In the genomic region with DNA sequence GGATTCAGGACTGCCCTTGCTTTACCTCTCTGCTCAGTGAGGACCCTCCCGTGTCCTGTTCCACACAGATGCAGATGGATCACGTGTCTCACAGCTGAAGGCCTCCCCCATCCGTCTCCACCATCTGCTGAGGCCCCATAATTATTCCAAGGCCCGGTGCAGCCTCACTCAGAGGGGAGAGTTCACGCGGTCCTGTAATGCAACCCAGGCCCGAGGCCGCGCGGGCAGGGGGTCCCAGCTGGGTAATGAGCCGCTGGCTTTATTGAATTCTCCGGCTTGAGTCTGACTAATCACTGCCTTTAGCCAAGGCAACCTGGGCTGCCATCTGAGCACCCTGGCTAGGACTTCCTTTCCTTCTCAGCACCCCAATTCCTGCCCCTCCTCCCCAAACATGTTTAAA, we compare ENCODE assay signal across 20 cellular contexts. TPM values are rescaled to one million over a fixed set of nuclear protein-coding genes. Genes with fewer than 3 reads are reported as not detected.
DNase-seq lines count a peak whose midpoint lies in the region; ATAC-seq and TF ChIP-seq lines count a peak whose summit lies in the region.
"Had no signal": no experiment of that assay in that cellular context is flagged by ENCODE, and none has a peak within 500 bp of the region (broad histone marks: within the 10 kb centered on the region; RNA-seq: fewer than 3 reads in every experiment).

No MANE protein-coding gene starts in this region.

- no peak overlapping the region for H2BK15ac ChIP-seq in IMR-90 (ENCODE audit: low read depth, low read length)

- H3K14ac ChIP-seq in IMR-90 (replicated peaks; ENCODE audit: low read depth, low read length), result no peak overlapping the region

- H3K36me3 ChIP-seq in IMR-90 (ENCODE audit: control insufficient read depth, insufficient read depth, low read length) (no peaks in the 10 kb centered on the region), sigmoid colon (no peaks in the 10 kb centered on the region), tibial nerve (no peaks in the 10 kb centered on the region)

- H3K56ac ChIP-seq in IMR-90 (ENCODE audit: extremely low read depth, insufficient read depth, low read length), result no peak overlapping the region

- no peaks in the 10 kb centered on the region for H3K9me1 ChIP-seq in IMR-90 (ENCODE audit: insufficient read depth, low read length)

- no peaks in the 10 kb centered on the region for H3K79me1 ChIP-seq in IMR-90 (ENCODE audit: low read depth in 1 of 2, low read length in 2 of 2)

- dilution Hi-C loops in IMR-90 (cut with HindIII; ENCODE audit: low sequenced_read_pairs, unreplicated experiment), result no loop called here

- H3K4me3 ChIP-seq in IMR-90 (ENCODE audit: insufficient read depth, low read depth, low read length), result no peak overlapping the region
- H3K4me3 ChIP-seq in sigmoid colon, result no peak overlapping the region
- no peak overlapping the region for H3K4me3 ChIP-seq in tibial nerve

- H3K18ac ChIP-seq in IMR-90 (ENCODE audit: low read depth, low read length), result no peak overlapping the region

- H2BK120ac ChIP-seq in IMR-90 (ENCODE audit: low read depth, low read length), result no peak overlapping the region

- TF ChIP-seq CTCF in IMR-90 (conservative IDR thresholded peaks at IDR 0.05; ENCODE audit: low read depth, low read length) (no peak), sigmoid colon (IDR thresholded peaks at IDR 0.05) (no peak), tibial nerve (IDR thresholded peaks at IDR 0.05) (no peak)

- POLR2A ChIA-PET in IMR-90 (lab: Charles Lee; ENCODE audit: unreplicated experiment), result no interaction called here

- H3K4me1 ChIP-seq in IMR-90 (ENCODE audit: control insufficient read depth, insufficient read depth, low read length) (peaks cover 4% of the 10 kb centered on the region; the same call in 1 of the 2 replicates), sigmoid colon (peaks cover 0 to 14% (median 12%) of the 10 kb centered on the region in 4 donors), tibial nerve (peaks cover 0 to 40% (median 7%) of the 10 kb centered on the region in 4 donors)
- H3K4me1 ChIP-seq: parathyroid adenoma had no signal

- no peak overlapping the region for H3K27ac ChIP-seq in IMR-90 (ENCODE audit: insufficient read depth, low read length)
- no peak overlapping the region for H3K27ac ChIP-seq in sigmoid colon
- no peak overlapping the region for H3K27ac ChIP-seq in tibial nerve
- H3K27ac ChIP-seq: HL-60, parathyroid adenoma had no signal

- no peak overlapping the region for H3K4ac ChIP-seq in IMR-90 (ENCODE audit: low read depth, low read length)

- H3K4me2 ChIP-seq in IMR-90 (ENCODE audit: low read depth, low read length), result no peak overlapping the region

- H2BK20ac ChIP-seq in IMR-90 (ENCODE audit: low read depth, low read length), result no peak overlapping the region

- 73% methylated on average over 2 of the region's 12 CpGs; no CpG with 5 or more reads in 1 of the 2 experiments for WGBS in IMR-90 (ENCODE audit: extremely low coverage in 2 of 2, insufficient read length in 1 of 2), 2 experiments
- 88 to 95% methylated on average over 12 of the region's 12 CpGs for WGBS in sigmoid colon, 2 donors
- WGBS in tibial nerve, 2 donors, result 50 to 71% methylated on average over 11 of the region's 12 CpGs

- intact Hi-C loops in IMR-90 (cut with micrococcal nuclease), result no loop called here
- intact Hi-C loops in sigmoid colon (cut with DNase I), result no loop called here

- in situ Hi-C loops in IMR-90 (cut with MboI; ENCODE audit: low sequenced_read_pairs), result no loop called here

- no peaks in the 10 kb centered on the region for H3K9me3 ChIP-seq in IMR-90 (ENCODE audit: control insufficient read depth, insufficient read depth, low read length)
- no peaks in the 10 kb centered on the region for H3K9me3 ChIP-seq in sigmoid colon
- H3K9me3 ChIP-seq in tibial nerve, result no peaks in the 10 kb centered on the region

- H2AK9ac ChIP-seq in IMR-90 (replicated peaks; ENCODE audit: low read depth, low read length, poor library complexity), result no peak overlapping the region

- H3K9ac ChIP-seq in IMR-90 (ENCODE audit: low read depth, low read length), result no peak overlapping the region
- H3K9ac ChIP-seq: parathyroid adenoma had no signal

- ATAC-seq in IMR-90 (ENCODE audit: low read depth) (no peak), HG03159 (IDR thresholded peaks at IDR 0.05; ENCODE audit: unreplicated experiment) (no peak)

- no peak overlapping the region for H4K5ac ChIP-seq in IMR-90 (ENCODE audit: low read depth, low read length)

- no peak for DNase-seq in IMR-90
- peak; percentile 97 for DNase-seq in NCI-H82 (lab: John Stamatoyannopoulos, UW)
- peak; percentile 57 for DNase-seq in iPS-NIHi11 (ENCODE audit: low spot score)
- peak; percentile 46 for DNase-seq in sigmoid colon
- DNase-seq in tibial nerve (ENCODE audit: low spot score in 2 of 2), result no peak
- DNase-seq in SKM-1 treated with dmso at 0.1 percent for 144 hours (lab: John Stamatoyannopoulos, UW; ENCODE audit: unreplicated experiment), result no peak
- DNase-seq: activated CD4-positive, CD25-positive, alpha-beta regulatory T cell; Calu3; GF-D8; KBM-7; NCI-H226; SHP77; small intestine; stimulated activated CD4-positive, alpha-beta T cell treated with anti-CD3 and anti-CD28 coated beads, Interleukin-4, amount 100 ng/mL, for 4 hours; stimulated activated CD8-positive, alpha-beta memory T cell treated with anti-CD3 and anti-CD28 coated beads, Interleukin-4, amount 100 ng/mL, for 48 hours; T-helper 2 cell had no signal

- peaks cover 9% of the 10 kb centered on the region; the same call in 1 of the 2 replicates for H3K27me3 ChIP-seq in IMR-90 (ENCODE audit: control insufficient read depth, insufficient read depth, low read length)
- H3K27me3 ChIP-seq in sigmoid colon, result no peaks in the 10 kb centered on the region
- H3K27me3 ChIP-seq in tibial nerve, result no peaks in the 10 kb centered on the region

- peak overlapping the region; percentile 44 for H2AFZ ChIP-seq in IMR-90 (replicated peaks; ENCODE audit: low read length, poor library complexity)

- no peak for TF ChIP-seq RAD21 in IMR-90 (IDR thresholded peaks at IDR 0.05; ENCODE audit: low read length)

- H2AK5ac ChIP-seq in IMR-90 (ENCODE audit: low read depth, low read length), result no peak overlapping the region

- H2BK5ac ChIP-seq in IMR-90 (ENCODE audit: low read depth, low read length, poor library complexity, severe bottlenecking), result no peak overlapping the region

- TF ChIP-seq EP300 in sigmoid colon (IDR thresholded peaks at IDR 0.05) (no peak), tibial nerve (IDR thresholded peaks at IDR 0.05) (no peak)

- no TSS peak for BruUV-seq in IMR-90 (replicated peaks; lab: Mats Ljungman, UMichigan)

- TF ChIP-seq POLR2A in IMR-90 (IDR thresholded peaks at IDR 0.05; ENCODE audit: low read depth, low read length), result no peak
- no peak for TF ChIP-seq POLR2A in sigmoid colon (IDR thresholded peaks at IDR 0.05)
- TF ChIP-seq POLR2A in tibial nerve (IDR thresholded peaks at IDR 0.05), result no peak

- H4K8ac ChIP-seq in IMR-90 (ENCODE audit: low read depth in 2 of 2, low read length in 2 of 2), result no peak overlapping the region

- CTCF ChIA-PET in IMR-90 (lab: Yijun Ruan, JAX), result no interaction called here

- H4K91ac ChIP-seq in IMR-90 (ENCODE audit: insufficient read depth, low read depth, low read length), result no peak overlapping the region

- H4K20me1 ChIP-seq in IMR-90 (ENCODE audit: insufficient read depth, low read length), result no peaks in the 10 kb centered on the region; the same call in 1 of the 2 replicates

- no peak overlapping the region for H3K23ac ChIP-seq in IMR-90 (ENCODE audit: low read depth, low read length)

TF ChIP-seq in IMR-90, 13 proteins besides CTCF, POLR2A, EP300 and RAD21 (continues in another document):
- TF ChIP-seq FOS (IDR thresholded peaks at IDR 0.05; ENCODE audit: low read depth, low read length) (no peak), CHD1 (IDR thresholded peaks at IDR 0.05; ENCODE audit: low read depth, low read length) (no peak), BHLHE40 (IDR thresholded peaks at IDR 0.05; ENCODE audit: low read depth, low read length) (no peak), CEBPB (IDR thresholded peaks at IDR 0.05; ENCODE audit: low read depth, low read length) (no peak), RCOR1 (IDR thresholded peaks at IDR 0.05; ENCODE audit: insufficient replicate concordance, low read length) (no peak), NFE2L2 (IDR thresholded peaks at IDR 0.05; ENCODE audit: low read depth, low read length) (no peak), SMC3 (IDR thresholded peaks at IDR 0.05; ENCODE audit: low read depth, low read length) (no peak), MXI1 (IDR thresholded peaks at IDR 0.05; ENCODE audit: borderline replicate concordance, low read depth, low read length) (no peak), MAFK (IDR thresholded peaks at IDR 0.05; ENCODE audit: low read depth, low read length) (no peak), RFX5 (IDR thresholded peaks at IDR 0.05; ENCODE audit: low read depth, low read length) (no peak)
- TF ChIP-seq, protein P1, sequence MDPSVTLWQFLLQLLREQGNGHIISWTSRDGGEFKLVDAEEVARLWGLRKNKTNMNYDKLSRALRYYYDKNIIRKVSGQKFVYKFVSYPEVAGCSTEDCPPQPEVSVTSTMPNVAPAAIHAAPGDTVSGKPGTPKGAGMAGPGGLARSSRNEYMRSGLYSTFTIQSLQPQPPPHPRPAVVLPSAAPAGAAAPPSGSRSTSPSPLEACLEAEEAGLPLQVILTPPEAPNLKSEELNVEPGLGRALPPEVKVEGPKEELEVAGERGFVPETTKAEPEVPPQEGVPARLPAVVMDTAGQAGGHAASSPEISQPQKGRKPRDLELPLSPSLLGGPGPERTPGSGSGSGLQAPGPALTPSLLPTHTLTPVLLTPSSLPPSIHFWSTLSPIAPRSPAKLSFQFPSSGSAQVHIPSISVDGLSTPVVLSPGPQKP (IDR thresholded peaks at IDR 0.05; ENCODE audit: borderline replicate concordance, low read depth, low read length), result no peak

RNA-seq across cellular contexts. Expression of a gene that starts 4.4 kb away (rescaled TPM):
- total RNA-seq in IMR-90 (2012; rRNA removed) (not detected in 2 replicates), sigmoid colon (1 to 10 TPM in 1 of 4 donors, under 1 TPM in 3; under 0.01 to 1.1 (median 0.15) TPM), tibial nerve (1 to 10 TPM in 3 of 4 donors, not detected in 1; 1.0 to 2.2 (median 1.2) TPM)
- polyA plus RNA-seq in IMR-90 (2012; rRNA removed) (0.02 and 0.04 TPM in 2 replicates), sigmoid colon (under 1 TPM in 2 of 3 donors, not detected in 1; under 0.01 to 0.09 TPM)
- 0.01 and 0.04 TPM in 2 replicates for polyA plus RNA-seq in IMR-90 (2012; cell fraction: cytosol; rRNA removed)
- polyA plus RNA-seq in IMR-90 (2012; cell fraction: nucleus; rRNA removed; ENCODE audit: low replicate concordance), result 0.11 and 0.16 TPM in 2 replicates
- total RNA-seq: Calu3, OCI-LY7 had no signal

RNA-seq across cellular contexts. Expression of a gene that starts 35.2 kb away (rescaled TPM):
- total RNA-seq in IMR-90 (2012; rRNA removed) (4.3 and 6.1 TPM in 2 replicates), sigmoid colon (10 to 100 TPM; 16.2 to 31.1 (median 30.1) TPM), tibial nerve (100 to 1,000 TPM in 1 of 4 donors, 10 to 100 TPM in 3; 48.6 to 142 (median 81.3) TPM)
- polyA plus RNA-seq in IMR-90 (2012; rRNA removed) (9.0 and 9.2 TPM in 2 replicates), sigmoid colon (10 to 100 TPM; 32.4 to 57.1 (median 39.4) TPM)
- 8.7 and 11.5 TPM in 2 replicates for polyA plus RNA-seq in IMR-90 (2012; cell fraction: cytosol; rRNA removed)
- 10.3 and 26.9 TPM in 2 replicates for polyA plus RNA-seq in IMR-90 (2012; cell fraction: nucleus; rRNA removed; ENCODE audit: low replicate concordance)

Comparison
In these comparisons a context has a peak if more than half of its experiments do, and no peak if none do; other contexts are left out.
1. DNase-seq: peak in NCI-H82 (single experiment), iPS-NIHi11 (single experiment) and sigmoid colon (single experiment); none in IMR-90 (single experiment), tibial nerve (0 of 2) and SKM-1 treated with dmso at 0.1 percent for 144 hours (single experiment).